ENCODE assay signal across 1 cellular context in genomic region chr12:131942671-131943070, GRCh38.
TF ChIP-seq lines count a peak whose summit lies in the region.

No MANE protein-coding gene starts in this region.

TF ChIP-seq in IMR-90, 13 proteins besides CTCF, POLR2A, EP300 and RAD21 (continued from another document):
- no peak for TF ChIP-seq ELK1 (IDR thresholded peaks at IDR 0.05; ENCODE audit: borderline replicate concordance, low read depth, low read length)
